ENCODE assay signal across 8 cellular contexts in the genomic region with DNA sequence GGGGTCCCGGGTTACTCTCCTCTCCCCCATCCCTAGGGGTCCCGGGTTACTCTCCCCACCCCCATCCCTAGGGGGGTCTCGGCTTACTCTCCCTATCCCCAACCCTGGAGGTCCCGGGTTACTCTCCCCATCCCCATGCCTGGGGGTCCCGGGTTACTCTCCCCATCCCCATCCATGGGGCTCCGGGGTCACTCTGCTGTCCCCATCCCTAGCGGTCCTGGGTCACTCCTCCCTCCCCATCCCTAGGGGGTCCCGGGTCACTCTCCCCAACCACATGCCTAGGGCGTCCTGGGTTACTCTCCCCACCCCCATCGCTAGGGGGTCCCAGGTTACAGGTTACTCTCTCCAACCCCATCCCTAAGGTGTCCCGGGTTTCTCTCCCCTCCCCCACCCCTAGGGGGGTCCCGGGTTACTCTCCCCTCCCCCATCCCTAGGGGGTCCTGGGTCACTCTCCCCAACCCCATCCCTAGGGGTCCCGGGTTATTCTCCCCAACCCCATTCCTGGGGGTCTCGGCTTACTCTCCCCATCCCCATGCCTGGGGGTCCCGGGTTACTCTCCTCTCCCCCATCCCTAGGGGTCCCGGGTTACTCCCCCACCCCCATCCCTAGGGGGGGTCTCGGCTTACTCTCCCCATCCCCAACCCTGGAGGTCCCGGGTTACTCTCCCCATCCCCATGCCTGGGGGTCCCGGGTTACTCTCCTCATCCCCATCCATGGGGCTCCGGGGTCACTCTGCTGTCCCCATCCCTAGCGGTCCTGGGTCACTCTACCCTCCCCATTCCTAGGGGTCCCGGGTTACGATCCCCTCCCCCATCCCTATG. TPM values are rescaled to one million over a fixed set of nuclear protein-coding genes. Genes with fewer than 3 reads are reported as not detected.
DNase-seq lines count a peak whose midpoint lies in the region; TF ChIP-seq lines count a peak whose summit lies in the region.

No MANE protein-coding gene starts in this region.

- H3K36me3 ChIP-seq in CD8-positive, alpha-beta memory T cell (ENCODE audit: insufficient read depth, low read length), result no peaks in the 10 kb centered on the region
- H3K36me3 ChIP-seq in SU-DHL-6 (ENCODE audit: low read length), result no peaks in the 10 kb centered on the region
- H3K36me3 ChIP-seq in esophagus squamous epithelium, result no peaks in the 10 kb centered on the region
- peaks cover 5% of the 10 kb centered on the region for H3K36me3 ChIP-seq in osteoblast (ENCODE audit: insufficient read depth, low read length)

- POLR2A ChIA-PET in CD8-positive, alpha-beta memory T cell (lab: Charles Lee), result no interaction called here
- POLR2A ChIA-PET in HEK293T (lab: Yijun Ruan, JAX), result no interaction called here

- peak overlapping the region; percentile 59 for H3K4me3 ChIP-seq in CD8-positive, alpha-beta memory T cell (ENCODE audit: low read length)
- H3K4me3 ChIP-seq in SU-DHL-6 (ENCODE audit: insufficient read depth, low read length, poor library complexity, severe bottlenecking), result peak overlapping the region; percentile 67
- H3K4me3 ChIP-seq in esophagus squamous epithelium, result peak overlapping the region; percentile 88 to 94 (median 91)
- peak overlapping the region; percentile 96 for H3K4me3 ChIP-seq in osteoblast (ENCODE audit: insufficient read depth, low read length)

- H4K20me1 ChIP-seq in SU-DHL-6 (ENCODE audit: low read depth, low read length) (no peaks in the 10 kb centered on the region), osteoblast (ENCODE audit: insufficient read depth, low read length) (peaks cover 9% of the 10 kb centered on the region)

- H2AFZ ChIP-seq in SU-DHL-6 (ENCODE audit: low read depth, low read length, severe bottlenecking), result no peak overlapping the region
- H2AFZ ChIP-seq in osteoblast (ENCODE audit: low read length), result no peak overlapping the region

- peaks cover 28% of the 10 kb centered on the region for H3K79me2 ChIP-seq in SU-DHL-6 (ENCODE audit: insufficient read depth, low read length)
- H3K79me2 ChIP-seq in osteoblast (ENCODE audit: insufficient read depth, low read length), result peaks cover 54% of the 10 kb centered on the region

- peak overlapping the region in 4 of 8 donors; percentile 14 to 95 (median 74) for H3K27ac Mint-ChIP-seq in CD8-positive, alpha-beta memory T cell

- TF ChIP-seq CTCF in SU-DHL-6 (IDR thresholded peaks at IDR 0.05; ENCODE audit: insufficient read depth, low read length, poor library complexity, severe bottlenecking) (no peak), esophagus squamous epithelium (IDR thresholded peaks at IDR 0.05) (no peak), osteoblast (IDR thresholded peaks at IDR 0.05; ENCODE audit: extremely low read depth, low read depth, low read length) (no peak)

- peak in 1 of 5 donors; percentile 67 for DNase-seq in CD8-positive, alpha-beta memory T cell
- DNase-seq in esophagus squamous epithelium (lab: John Stamatoyannopoulos, UW) (no peak), osteoblast (ENCODE audit: insufficient read length, low spot score, missing footprints) (no peak), HEK293T (ENCODE audit: extremely low spot score) (no peak), NOMO-1 (lab: John Stamatoyannopoulos, UW; ENCODE audit: unreplicated experiment in 2 of 2) (no peak), NCI-H1417 (lab: John Stamatoyannopoulos, UW) (no peak), HT-29 (ENCODE audit: low spot score) (no peak)

- H3F3A ChIP-seq in SU-DHL-6 (ENCODE audit: insufficient read depth), result peaks cover 15% of the 10 kb centered on the region

- CTCF ChIA-PET in CD8-positive, alpha-beta memory T cell (lab: Charles Lee), result no interaction called here
- CTCF ChIA-PET in HEK293T (lab: Yijun Ruan, JAX), result no interaction called here

- H3K27me3 Mint-ChIP-seq in CD8-positive, alpha-beta memory T cell, result peaks cover 0 to 2% of the 10 kb centered on the region in 2 donors

- intact Hi-C loops in esophagus squamous epithelium (cut with DNase I), result loop anchor here (10.0 kb wide), 1 partner anchor 143 kb away; a partner anchor contains a TSS

- H3K9ac ChIP-seq in SU-DHL-6 (ENCODE audit: low read length), result peak overlapping the region; percentile 72

- H3K27ac ChIP-seq in CD8-positive, alpha-beta memory T cell (ENCODE audit: low read depth, low read length), result peak overlapping the region; percentile 57
- H3K27ac ChIP-seq in SU-DHL-6 (ENCODE audit: low read depth, low read length) (no peak overlapping the region), esophagus squamous epithelium (peak overlapping the region; percentile 88 to 96 (median 94)), osteoblast (ENCODE audit: low read depth, low read length) (peak overlapping the region; percentile 61)

- H3K27me3 ChIP-seq in CD8-positive, alpha-beta memory T cell (ENCODE audit: insufficient read depth, low read length, poor library complexity, severe bottlenecking), result no peaks in the 10 kb centered on the region
- no peaks in the 10 kb centered on the region for H3K27me3 ChIP-seq in SU-DHL-6 (ENCODE audit: low read length)
- no peaks in the 10 kb centered on the region for H3K27me3 ChIP-seq in esophagus squamous epithelium
- H3K27me3 ChIP-seq in osteoblast (ENCODE audit: insufficient read depth, low read length), result peaks cover 4% of the 10 kb centered on the region

- WGBS in esophagus squamous epithelium, 2 donors, result 29 to 35% methylated on average over 19 to 21 of the region's 23 CpGs

- H3K9me3 ChIP-seq in CD8-positive, alpha-beta memory T cell (ENCODE audit: low read length), result no peaks in the 10 kb centered on the region
- H3K9me3 ChIP-seq in SU-DHL-6 (ENCODE audit: insufficient read depth, low read length) (no peaks in the 10 kb centered on the region), esophagus squamous epithelium (no peaks in the 10 kb centered on the region), osteoblast (ENCODE audit: low read depth, low read length) (no peaks in the 10 kb centered on the region)

- peaks cover 35 to 46% (median 45%) of the 10 kb centered on the region in 3 donors for H3K4me1 Mint-ChIP-seq in CD8-positive, alpha-beta memory T cell

- peaks cover 33% of the 10 kb centered on the region for H3K4me1 ChIP-seq in CD8-positive, alpha-beta memory T cell (ENCODE audit: insufficient read depth, low read length)
- H3K4me1 ChIP-seq in esophagus squamous epithelium (peaks cover 11 to 33% (median 15%) of the 10 kb centered on the region in 3 donors), osteoblast (ENCODE audit: insufficient read depth, low read length) (no peaks in the 10 kb centered on the region)

- peak overlapping the region; percentile 83 to 94 (median 90) for H3K4me3 Mint-ChIP-seq in CD8-positive, alpha-beta memory T cell

- peak overlapping the region; percentile 57 for H3K4me2 ChIP-seq in SU-DHL-6 (ENCODE audit: low read depth, low read length, poor library complexity, severe bottlenecking)
- H3K4me2 ChIP-seq in osteoblast (ENCODE audit: insufficient read depth, low read length), result peak overlapping the region; percentile 83

- peaks cover 0 to 21% (median 9%) of the 10 kb centered on the region in 5 donors for H3K9me3 Mint-ChIP-seq in CD8-positive, alpha-beta memory T cell

- no peak for TF ChIP-seq POLR2A in esophagus squamous epithelium (IDR thresholded peaks at IDR 0.05)

- no peaks in the 10 kb centered on the region for H3K9me2 ChIP-seq in SU-DHL-6 (replicated peaks; ENCODE audit: insufficient read depth, low read length)

- peaks cover 7 to 23% (median 17%) of the 10 kb centered on the region in 3 donors for H3K36me3 Mint-ChIP-seq in CD8-positive, alpha-beta memory T cell

TF ChIP-seq in HEK293T, 16 proteins besides CTCF, POLR2A, EP300 and RAD21:
- no peak for TF ChIP-seq ARNT (IDR thresholded peaks at IDR 0.05)

RNA-seq across cellular contexts. Expression of a gene that starts 0.8 kb away (rescaled TPM):
- 10 to 100 TPM; 26.1 to 26.5 TPM for total RNA-seq in CD8-positive, alpha-beta memory T cell
- 47.9 TPM for polyA plus RNA-seq in CD8-positive, alpha-beta memory T cell
- total RNA-seq in esophagus squamous epithelium (10 to 100 TPM in 2 of 4 donors, 1 to 10 TPM in 2; 4.4 to 21.4 (median 11.1) TPM), osteoblast (22.4 and 24.6 TPM in 2 replicates)
- total RNA-seq in HT-29 (2014; rRNA removed; shearing (Covaris generic)), result 11.6 and 15.2 TPM in 2 replicates

RNA-seq across cellular contexts. Expression of a gene that starts 60.0 kb away (rescaled TPM):
- total RNA-seq in CD8-positive, alpha-beta memory T cell, result 100 to 1,000 TPM; 330 to 341 TPM
- polyA plus RNA-seq in CD8-positive, alpha-beta memory T cell, result 469 TPM
- total RNA-seq in esophagus squamous epithelium (100 to 1,000 TPM; 217 to 417 (median 248) TPM), osteoblast (182 and 203 TPM in 2 replicates)
- total RNA-seq in HT-29 (2014; rRNA removed; shearing (Covaris generic)), result 299 and 300 TPM in 2 replicates
